Comparison of ENCODE assay signal across 1 cellular context in genomic region chr13:32142956-32143375, GRCh38.
TF ChIP-seq lines count a peak whose summit lies in the region.

No MANE protein-coding gene starts in this region.

TF ChIP-seq in HepG2, 621 proteins besides CTCF, POLR2A, EP300 and RAD21 (continued from another document and continues in another):
- TF ChIP-seq TEF (CRISPR knock-in tag; IDR thresholded peaks at IDR 0.05) (no peak), AFF4 (CRISPR knock-in tag; IDR thresholded peaks at IDR 0.05) (no peak), ZNF776 (CRISPR knock-in tag; IDR thresholded peaks at IDR 0.05) (no peak), ZNF441 (CRISPR knock-in tag; IDR thresholded peaks at IDR 0.05; ENCODE audit: borderline replicate concordance) (no peak), TOPORS (CRISPR knock-in tag; IDR thresholded peaks at IDR 0.05) (no peak), PAWR (CRISPR knock-in tag; IDR thresholded peaks at IDR 0.05; ENCODE audit: borderline replicate concordance) (no peak), ZNF569 (CRISPR knock-in tag; IDR thresholded peaks at IDR 0.05; ENCODE audit: borderline replicate concordance) (no peak), SMAD1 (CRISPR knock-in tag; IDR thresholded peaks at IDR 0.05; ENCODE audit: borderline replicate concordance, low read depth) (no peak), ZNF264 (CRISPR knock-in tag; IDR thresholded peaks at IDR 0.05) (peak; percentile 94), ZNF670 (CRISPR knock-in tag; IDR thresholded peaks at IDR 0.05; ENCODE audit: borderline replicate concordance) (no peak), ZNF20 (CRISPR knock-in tag; IDR thresholded peaks at IDR 0.05) (no peak), KLF13 (CRISPR knock-in tag; IDR thresholded peaks at IDR 0.05) (no peak), ZNF788 (CRISPR knock-in tag; IDR thresholded peaks at IDR 0.05; ENCODE audit: borderline replicate concordance) (peak; percentile 86; the same call in 1 of the 2 replicates), ZNF460 (CRISPR knock-in tag; IDR thresholded peaks at IDR 0.05; ENCODE audit: borderline replicate concordance) (no peak), KLF16 (CRISPR knock-in tag; IDR thresholded peaks at IDR 0.05) (peak in 1 of 2 experiments; percentile 89; a peak in 2 of 4 replicates), ZNF672 (CRISPR knock-in tag; IDR thresholded peaks at IDR 0.05) (no peak), ZNF280B (CRISPR knock-in tag; IDR thresholded peaks at IDR 0.05; ENCODE audit: borderline replicate concordance) (no peak), ISX (CRISPR knock-in tag; conservative IDR thresholded peaks at IDR 0.05) (no peak), ZSCAN31 (CRISPR knock-in tag; IDR thresholded peaks at IDR 0.05; ENCODE audit: low read depth) (no peak), ARHGAP35 (CRISPR knock-in tag; IDR thresholded peaks at IDR 0.05; ENCODE audit: borderline replicate concordance) (no peak), ZNF234 (CRISPR knock-in tag; conservative IDR thresholded peaks at IDR 0.05) (no peak), NAIF1 (CRISPR knock-in tag; IDR thresholded peaks at IDR 0.05; ENCODE audit: borderline replicate concordance) (peak; percentile 50; the same call in 1 of the 2 replicates), SMC3 (IDR thresholded peaks at IDR 0.05; ENCODE audit: low read length) (peak; percentile 57), RNF2 (conservative IDR thresholded peaks at IDR 0.05; ENCODE audit: low read depth) (no peak), ATF3 (CRISPR knock-in tag; IDR thresholded peaks at IDR 0.05) (peak; percentile 72), KAT8 (CRISPR knock-in tag; IDR thresholded peaks at IDR 0.05) (peak; percentile 70; the same call in 1 of the 2 replicates), HMGXB3 (CRISPR knock-in tag; IDR thresholded peaks at IDR 0.05; ENCODE audit: borderline replicate concordance) (no peak), NFIB (CRISPR knock-in tag; IDR thresholded peaks at IDR 0.05; ENCODE audit: borderline replicate concordance) (no peak), THYN1 (CRISPR knock-in tag; IDR thresholded peaks at IDR 0.05; ENCODE audit: borderline replicate concordance, low read depth) (no peak), CCAR2 (optimal IDR thresholded peaks at IDR 0.05; ENCODE audit: low read depth, low read length) (no peak), HMGA1 (CRISPR knock-in tag; conservative IDR thresholded peaks at IDR 0.05) (no peak), E2F2 (CRISPR knock-in tag; IDR thresholded peaks at IDR 0.05; ENCODE audit: borderline replicate concordance) (no peak), ZNF564 (CRISPR knock-in tag; IDR thresholded peaks at IDR 0.05) (no peak), GTF2F1 (IDR thresholded peaks at IDR 0.05; ENCODE audit: low read length) (no peak), TBP (CRISPR knock-in tag; IDR thresholded peaks at IDR 0.05) (no peak), ZBTB10 (CRISPR knock-in tag; IDR thresholded peaks at IDR 0.05; ENCODE audit: borderline replicate concordance) (no peak), CERS6 (CRISPR knock-in tag; IDR thresholded peaks at IDR 0.05) (no peak), ZNF615 (CRISPR knock-in tag; IDR thresholded peaks at IDR 0.05; ENCODE audit: borderline replicate concordance) (no peak), YEATS4 (CRISPR knock-in tag; IDR thresholded peaks at IDR 0.05; ENCODE audit: borderline replicate concordance) (peak; percentile 86), ZNF34 (CRISPR knock-in tag; IDR thresholded peaks at IDR 0.05; ENCODE audit: borderline replicate concordance) (no peak), DMAP1 (CRISPR knock-in tag; IDR thresholded peaks at IDR 0.05) (peak; percentile 90), PHF8 (CRISPR knock-in tag; IDR thresholded peaks at IDR 0.05) (no peak), DNMT1 (CRISPR knock-in tag; IDR thresholded peaks at IDR 0.05) (no peak), CBX5 (CRISPR knock-in tag; IDR thresholded peaks at IDR 0.05; ENCODE audit: borderline replicate concordance) (peak; percentile 92; the same call in 1 of the 2 replicates), ZMYM3 (CRISPR knock-in tag; IDR thresholded peaks at IDR 0.05) (peak; percentile 79; the same call in 1 of the 2 replicates), ZFP1 (CRISPR knock-in tag; IDR thresholded peaks at IDR 0.05) (peak; percentile 83; the same call in 1 of the 2 replicates), SP1 (IDR thresholded peaks at IDR 0.05) (no peak), SP1 (CRISPR knock-in tag; IDR thresholded peaks at IDR 0.05) (peak; percentile 46; the same call in 1 of the 2 replicates), MLXIP (CRISPR knock-in tag; IDR thresholded peaks at IDR 0.05; ENCODE audit: borderline replicate concordance) (no peak), ZNF75D (CRISPR knock-in tag; IDR thresholded peaks at IDR 0.05; ENCODE audit: borderline replicate concordance) (no peak)
